8 cellular contexts compared by ENCODE assay signal in genomic region chr16:89322381-89323119, GRCh38.
DNase-seq lines count a peak whose midpoint lies in the region; ATAC-seq and TF ChIP-seq lines count a peak whose summit lies in the region.

No MANE protein-coding gene starts in this region.

- no peaks in the 10 kb centered on the region for H3K9me3 Mint-ChIP-seq in CD8-positive, alpha-beta memory T cell
- H3K9me3 Mint-ChIP-seq in WTC11, result no peaks in the 10 kb centered on the region
- H3K9me3 Mint-ChIP-seq in stimulated activated memory B cell treated with anti-CD40 and anti-IgM and Interleukin-4, amounts not matched to agents 10 μg/mL and 1 μg/mL and 100 μg/mL, for 72 hours, result no peaks in the 10 kb centered on the region

- H3K27ac Mint-ChIP-seq in CD8-positive, alpha-beta memory T cell, result peak overlapping the region; percentile 51 to 86 (median 78)
- H3K27ac Mint-ChIP-seq in WTC11, result peak overlapping the region; percentile 97
- H3K27ac Mint-ChIP-seq in stimulated activated memory B cell treated with anti-CD40 and anti-IgM and Interleukin-4, amounts not matched to agents 10 μg/mL and 1 μg/mL and 100 μg/mL, for 72 hours, result peak overlapping the region; percentile 29

- peak; percentile 66 for ATAC-seq in WTC11
- no peak for ATAC-seq in left cardiac atrium
- ATAC-seq in stimulated activated memory B cell treated with anti-CD40 and anti-IgM and Interleukin-4, amounts not matched to agents 10 μg/mL and 1 μg/mL and 100 μg/mL, for 72 hours, result no peak
- no peak for ATAC-seq in HG02885 (IDR thresholded peaks at IDR 0.05; ENCODE audit: poor library complexity, unreplicated experiment)
- no peak for ATAC-seq in GM21717 (IDR thresholded peaks at IDR 0.05; ENCODE audit: unreplicated experiment)

- intact Hi-C loops in left cardiac atrium (cut with DNase I), result no loop called here

- H3K36me3 ChIP-seq in CD8-positive, alpha-beta memory T cell (ENCODE audit: insufficient read depth, low read length), result no peaks in the 10 kb centered on the region

- H3K27me3 Mint-ChIP-seq in CD8-positive, alpha-beta memory T cell, result peaks cover 0 to 3% of the 10 kb centered on the region in 2 donors
- no peaks in the 10 kb centered on the region for H3K27me3 Mint-ChIP-seq in WTC11 (ENCODE audit: low read depth)
- no peaks in the 10 kb centered on the region for H3K27me3 Mint-ChIP-seq in stimulated activated memory B cell treated with anti-CD40 and anti-IgM and Interleukin-4, amounts not matched to agents 10 μg/mL and 1 μg/mL and 100 μg/mL, for 72 hours

- peaks cover 93% of the 10 kb centered on the region for H3K4me1 ChIP-seq in CD8-positive, alpha-beta memory T cell (ENCODE audit: insufficient read depth, low read length)

- no peak overlapping the region for H3K27ac ChIP-seq in CD8-positive, alpha-beta memory T cell (ENCODE audit: low read depth, low read length)

- no peaks in the 10 kb centered on the region for H3K9me3 ChIP-seq in CD8-positive, alpha-beta memory T cell (ENCODE audit: low read length)

- POLR2A ChIA-PET in CD8-positive, alpha-beta memory T cell (lab: Charles Lee), result no interaction called here
- POLR2A ChIA-PET in WTC11 (lab: Charles Lee), result interaction anchor here (0.6 to 1.3 kb wide), 2 partner anchors 34 to 52 kb away, joined by 3 to 5 read pairs; no protein-coding TSS in a partner anchor

- DNase-seq in CD8-positive, alpha-beta memory T cell, result peak in 1 of 5 donors; percentile 42
- DNase-seq in LHCN-M2 (ENCODE audit: low read depth) (peak; percentile 74), WTC11 (ENCODE audit: low spot score) (peak; percentile 60), left cardiac atrium (peak; percentile 48)
- no peak for DNase-seq in activated CD8-positive, alpha-beta memory T cell treated with anti-CD3 and anti-CD28 coated beads, Interleukin-2, amount 50 U/mL, for 48 hours

- peak overlapping the region in 5 of 7 donors; percentile 13 to 68 (median 55) for H3K4me3 Mint-ChIP-seq in CD8-positive, alpha-beta memory T cell
- H3K4me3 Mint-ChIP-seq in WTC11, result peak overlapping the region; percentile 42
- no peak overlapping the region for H3K4me3 Mint-ChIP-seq in stimulated activated memory B cell treated with anti-CD40 and anti-IgM and Interleukin-4, amounts not matched to agents 10 μg/mL and 1 μg/mL and 100 μg/mL, for 72 hours

- H3K36me3 Mint-ChIP-seq in CD8-positive, alpha-beta memory T cell, result peaks cover 0 to 26% (median 0%) of the 10 kb centered on the region in 3 donors
- H3K36me3 Mint-ChIP-seq in WTC11, result no peaks in the 10 kb centered on the region
- H3K36me3 Mint-ChIP-seq in stimulated activated memory B cell treated with anti-CD40 and anti-IgM and Interleukin-4, amounts not matched to agents 10 μg/mL and 1 μg/mL and 100 μg/mL, for 72 hours, result peaks cover 15% of the 10 kb centered on the region

- H3K4me1 Mint-ChIP-seq in CD8-positive, alpha-beta memory T cell, result peaks cover 85 to 99% (median 92%) of the 10 kb centered on the region in 3 donors
- peaks cover 90% of the 10 kb centered on the region for H3K4me1 Mint-ChIP-seq in WTC11
- peaks cover 95% of the 10 kb centered on the region for H3K4me1 Mint-ChIP-seq in stimulated activated memory B cell treated with anti-CD40 and anti-IgM and Interleukin-4, amounts not matched to agents 10 μg/mL and 1 μg/mL and 100 μg/mL, for 72 hours

- no peak for TF ChIP-seq CTCF in WTC11 (IDR thresholded peaks at IDR 0.05)

- H3K4me3 ChIP-seq in CD8-positive, alpha-beta memory T cell (ENCODE audit: low read length), result no peak overlapping the region

- CTCF ChIA-PET in CD8-positive, alpha-beta memory T cell (lab: Charles Lee), result interaction anchor here (1.2 kb wide), 1 partner anchor 10 kb away, joined by 4 read pairs; no protein-coding TSS in a partner anchor
- CTCF ChIA-PET in WTC11 (lab: Charles Lee), result interaction anchor here (0.6 to 2.6 kb wide), 13 partner anchors 12 to 378 kb away, joined by 3 to 19 read pairs (median 4); no protein-coding TSS in a partner anchor

- no peaks in the 10 kb centered on the region for H3K27me3 ChIP-seq in CD8-positive, alpha-beta memory T cell (ENCODE audit: insufficient read depth, low read length, poor library complexity, severe bottlenecking)

TF ChIP-seq in WTC11, 78 proteins besides CTCF, POLR2A, EP300 and RAD21:
- TF ChIP-seq TEAD1 (CRISPR knock-in tag; IDR thresholded peaks at IDR 0.05) (peak; percentile 32; the same call in 1 of the 2 replicates), SOX15 (CRISPR knock-in tag; IDR thresholded peaks at IDR 0.05) (no peak), FOXP1 (CRISPR knock-in tag; IDR thresholded peaks at IDR 0.05; ENCODE audit: borderline replicate concordance) (0 out of 2 replicates have a peak, but pooled peaks have one; percentile 67), USF2 (CRISPR knock-in tag; IDR thresholded peaks at IDR 0.05) (peak; percentile 88), ZSCAN18 (CRISPR knock-in tag; IDR thresholded peaks at IDR 0.05) (no peak), ZBTB21 (CRISPR knock-in tag; IDR thresholded peaks at IDR 0.05; ENCODE audit: borderline replicate concordance) (no peak)
- TF ChIP-seq, protein P1, sequence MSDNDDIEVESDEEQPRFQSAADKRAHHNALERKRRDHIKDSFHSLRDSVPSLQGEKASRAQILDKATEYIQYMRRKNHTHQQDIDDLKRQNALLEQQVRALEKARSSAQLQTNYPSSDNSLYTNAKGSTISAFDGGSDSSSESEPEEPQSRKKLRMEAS (CRISPR knock-in tag; IDR thresholded peaks at IDR 0.05), result peak; percentile 50; the same call in 1 of the 2 replicates
- TF ChIP-seq, protein P2, sequence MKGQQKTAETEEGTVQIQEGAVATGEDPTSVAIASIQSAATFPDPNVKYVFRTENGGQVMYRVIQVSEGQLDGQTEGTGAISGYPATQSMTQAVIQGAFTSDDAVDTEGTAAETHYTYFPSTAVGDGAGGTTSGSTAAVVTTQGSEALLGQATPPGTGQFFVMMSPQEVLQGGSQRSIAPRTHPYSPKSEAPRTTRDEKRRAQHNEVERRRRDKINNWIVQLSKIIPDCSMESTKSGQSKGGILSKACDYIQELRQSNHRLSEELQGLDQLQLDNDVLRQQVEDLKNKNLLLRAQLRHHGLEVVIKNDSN (CRISPR knock-in tag; IDR thresholded peaks at IDR 0.05), result peak; percentile 88

Comparison
In these comparisons a context has a peak if more than half of its experiments do, and no peak if none do; other contexts are left out.
1. H3K27ac Mint-ChIP-seq: peak in every context shown above with its lines; median percentile 97 in WTC11; 78 in CD8-positive, alpha-beta memory T cell; 29 in stimulated activated memory B cell treated with anti-CD40 and anti-IgM and Interleukin-4, amounts not matched to agents 10 μg/mL and 1 μg/mL and 100 μg/mL, for 72 hours.